In genomic region chr9:134889386-134890214, GRCh38 we compare ENCODE assay signal across 2 cellular contexts.
A peak's percentile ranks its signal among the peaks of the same experiment; 100 is the strongest.
TF ChIP-seq lines count a peak whose summit lies in the region.

No MANE protein-coding gene starts in this region.

TF ChIP-seq in HEK293, 187 proteins besides CTCF, POLR2A, EP300 and RAD21:
- TF ChIP-seq YY2 (tag by site-specific recombination; IDR thresholded peaks at IDR 0.05) (no peak), SCRT2 (tag by site-specific recombination; IDR thresholded peaks at IDR 0.05) (0 out of 2 replicates have a peak, but pooled peaks have one; percentile 23)

TF ChIP-seq in HepG2, 621 proteins besides CTCF, POLR2A, EP300 and RAD21:
- TF ChIP-seq MNT (IDR thresholded peaks at IDR 0.05) (peak; percentile 50), ZNF230 (CRISPR knock-in tag; IDR thresholded peaks at IDR 0.05) (no peak), ZNF670 (CRISPR knock-in tag; IDR thresholded peaks at IDR 0.05; ENCODE audit: borderline replicate concordance) (no peak), ZEB1 (IDR thresholded peaks at IDR 0.05; ENCODE audit: insufficient replicate concordance, low read depth) (no peak)
